ENCODE assay signal across 13 cellular contexts in the genomic region with DNA sequence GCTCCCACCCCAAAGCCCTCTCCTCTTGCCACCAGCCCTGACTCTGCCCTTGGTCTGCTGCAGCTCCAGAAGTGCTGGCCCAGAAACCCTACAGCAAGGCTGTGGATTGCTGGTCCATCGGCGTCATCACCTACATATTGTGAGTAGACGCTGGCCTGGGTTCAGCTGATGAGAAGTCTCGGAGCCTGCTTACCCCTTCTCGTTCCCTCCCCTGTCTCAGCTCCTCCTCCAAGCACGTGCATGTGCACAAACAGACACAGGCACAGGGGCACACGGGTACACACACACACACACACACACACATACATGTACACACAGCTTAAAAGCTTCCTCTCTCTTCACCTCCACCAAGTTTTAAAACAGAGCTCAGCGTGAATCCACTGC. TPM values are rescaled to one million over a fixed set of nuclear protein-coding genes. Genes with fewer than 3 reads are reported as not detected.
A peak's percentile ranks its signal among the peaks of the same experiment; 100 is the strongest.
DNase-seq lines count a peak whose midpoint lies in the region; ATAC-seq and TF ChIP-seq lines count a peak whose summit lies in the region.
"Had no signal": no experiment of that assay in that cellular context is flagged by ENCODE, and none has a peak within 500 bp of the region (broad histone marks: within the 10 kb centered on the region; RNA-seq: fewer than 3 reads in every experiment).

No MANE protein-coding gene starts in this region.

- no peak for TF ChIP-seq CTCF in PC-3 (conservative IDR thresholded peaks at IDR 0.05; ENCODE audit: low read depth, low read length)

- H3F3A ChIP-seq in PC-3 (ENCODE audit: low read length, unreplicated experiment): peaks cover 11% of the 10 kb centered on the region

- H4K20me1 ChIP-seq in PC-3 (ENCODE audit: low read length): no peaks in the 10 kb centered on the region

- no peaks in the 10 kb centered on the region for H3K27me3 Mint-ChIP-seq in activated naive CD4-positive, alpha-beta T cell treated with anti-CD3 and anti-CD28 coated beads, Interleukin-2, amount 50 U/mL, for 24 hours
- H3K27me3 Mint-ChIP-seq: naive thymus-derived CD4-positive, alpha-beta T cell had no signal

- no peaks in the 10 kb centered on the region for H3K4me1 Mint-ChIP-seq in activated naive CD4-positive, alpha-beta T cell treated with anti-CD3 and anti-CD28 coated beads, Interleukin-2, amount 50 U/mL, for 24 hours

- H3K9ac ChIP-seq in PC-3 (ENCODE audit: low read length): no peak overlapping the region

- no peaks in the 10 kb centered on the region for H3K79me2 ChIP-seq in PC-3 (ENCODE audit: low read length)

- peak overlapping the region; percentile 8; the same call in 1 of the 2 replicates for H3K4me2 ChIP-seq in PC-3 (ENCODE audit: low read length)

- H3K9me3 ChIP-seq in PC-3 (ENCODE audit: low read length): no peaks in the 10 kb centered on the region
- no peaks in the 10 kb centered on the region for H3K9me3 ChIP-seq in effector memory CD4-positive, alpha-beta T cell (ENCODE audit: control insufficient read depth, low read length)

- ATAC-seq in HG02678 (IDR thresholded peaks at IDR 0.05; ENCODE audit: unreplicated experiment): peak; percentile 20
- ATAC-seq in PC-3: 0 out of 2 replicates have a peak, but pooled peaks have one; percentile 2
- peak; percentile 17 for ATAC-seq in stimulated activated naive CD8-positive, alpha-beta T cell treated with anti-CD3 and anti-CD28 coated beads, Interleukin-15, Interleukin-2, amounts not matched to agents 100 U/mL and 50 U/mL, for 24 hours

- DNase-seq in activated naive CD4-positive, alpha-beta T cell (lab: John Stamatoyannopoulos, UW): no peak
- DNase-seq in PC-3 (no peak), ecto neural progenitor cell (ENCODE audit: low spot score) (no peak), DMS79 treated with DMSO at 0.1 percent for 48 hours (lab: John Stamatoyannopoulos, UW) (no peak)
- DNase-seq in stimulated activated naive CD8-positive, alpha-beta T cell treated with anti-CD3 and anti-CD28 coated beads, Interleukin-15, Interleukin-2, amounts not matched to agents 100 U/mL and 50 U/mL, for 24 hours: no peak
- no peak for DNase-seq in effector memory CD4-positive, alpha-beta T cell
- DNase-seq: kidney had no signal

- no peaks in the 10 kb centered on the region for H3K36me3 Mint-ChIP-seq in activated naive CD4-positive, alpha-beta T cell treated with anti-CD3 and anti-CD28 coated beads, Interleukin-2, amount 50 U/mL, for 24 hours
- H3K36me3 Mint-ChIP-seq: naive thymus-derived CD4-positive, alpha-beta T cell had no signal

- no peaks in the 10 kb centered on the region for H3K9me2 ChIP-seq in PC-3 (replicated peaks; ENCODE audit: low read length)

- no peaks in the 10 kb centered on the region for H3K27me3 ChIP-seq in PC-3 (ENCODE audit: low read length)
- H3K27me3 ChIP-seq in effector memory CD4-positive, alpha-beta T cell (replicated peaks; ENCODE audit: control insufficient read depth, insufficient read depth, low read length, poor library complexity, severe bottlenecking): no peaks in the 10 kb centered on the region

- H3K36me3 ChIP-seq in PC-3 (ENCODE audit: low read depth, low read length): no peaks in the 10 kb centered on the region
- no peaks in the 10 kb centered on the region for H3K36me3 ChIP-seq in effector memory CD4-positive, alpha-beta T cell (ENCODE audit: control insufficient read depth, insufficient read depth, low read length)

- BruUV-seq in PC-3 (replicated peaks; lab: Mats Ljungman, UMichigan): no TSS peak

- POLR2A ChIA-PET in PC-3 (lab: Charles Lee; ENCODE audit: unreplicated experiment): no interaction called here

- no peak overlapping the region for H3K4me3 Mint-ChIP-seq in activated naive CD4-positive, alpha-beta T cell treated with anti-CD3 and anti-CD28 coated beads, Interleukin-2, amount 50 U/mL, for 24 hours
- H3K4me3 Mint-ChIP-seq: naive thymus-derived CD4-positive, alpha-beta T cell had no signal

- H2AFZ ChIP-seq in PC-3 (ENCODE audit: low read length): no peak overlapping the region

- H3K4me3 ChIP-seq in PC-3 (ENCODE audit: low read length): no peak overlapping the region
- no peak overlapping the region for H3K4me3 ChIP-seq in effector memory CD4-positive, alpha-beta T cell (ENCODE audit: insufficient read depth, low read depth, low read length, poor library complexity, severe bottlenecking)

- intact Hi-C loops in PC-3 (cut with micrococcal nuclease): no loop called here

- CTCF ChIA-PET in PC-3 (lab: Charles Lee): no interaction called here

- H3K4me1 ChIP-seq in PC-3 (ENCODE audit: insufficient read depth, low read length): peaks cover 34% of the 10 kb centered on the region
- H3K4me1 ChIP-seq in effector memory CD4-positive, alpha-beta T cell (ENCODE audit: control insufficient read depth, insufficient read depth, low read length, poor library complexity, severe bottlenecking): no peaks in the 10 kb centered on the region

- peak overlapping the region; percentile 34 for H3K27ac ChIP-seq in PC-3 (ENCODE audit: low read length)
- no peak overlapping the region for H3K27ac ChIP-seq in effector memory CD4-positive, alpha-beta T cell (ENCODE audit: insufficient read depth, low read length, poor library complexity, severe bottlenecking)

- H3K9me3 Mint-ChIP-seq in activated naive CD4-positive, alpha-beta T cell treated with anti-CD3 and anti-CD28 coated beads, Interleukin-2, amount 50 U/mL, for 24 hours: no peaks in the 10 kb centered on the region
- H3K9me3 Mint-ChIP-seq: naive thymus-derived CD4-positive, alpha-beta T cell had no signal

- H3K27ac Mint-ChIP-seq in activated naive CD4-positive, alpha-beta T cell treated with anti-CD3 and anti-CD28 coated beads, Interleukin-2, amount 50 U/mL, for 24 hours: peak overlapping the region; percentile 82

RNA-seq across cellular contexts. Expression of a gene that starts 24.3 kb away (rescaled TPM):
- total RNA-seq in PC-3 (2014; rRNA removed): not detected in 2 replicates
- total RNA-seq: cardiac septum; HT-29; naive thymus-derived CD4-positive, alpha-beta T cell; T-helper 1 cell treated with Interleukin-12 subunit alpha and Interleukin-12 subunit beta and Interleukin-4 antibody, amounts not matched to agents 30 ng/mL and 1 ng/mL, for 36 hours had no signal

RNA-seq across cellular contexts. Expression of a gene that starts 44.4 kb away (rescaled TPM):
- 473 and 650 TPM in 2 replicates for total RNA-seq in PC-3 (2014; rRNA removed)
